In the genomic region with DNA sequence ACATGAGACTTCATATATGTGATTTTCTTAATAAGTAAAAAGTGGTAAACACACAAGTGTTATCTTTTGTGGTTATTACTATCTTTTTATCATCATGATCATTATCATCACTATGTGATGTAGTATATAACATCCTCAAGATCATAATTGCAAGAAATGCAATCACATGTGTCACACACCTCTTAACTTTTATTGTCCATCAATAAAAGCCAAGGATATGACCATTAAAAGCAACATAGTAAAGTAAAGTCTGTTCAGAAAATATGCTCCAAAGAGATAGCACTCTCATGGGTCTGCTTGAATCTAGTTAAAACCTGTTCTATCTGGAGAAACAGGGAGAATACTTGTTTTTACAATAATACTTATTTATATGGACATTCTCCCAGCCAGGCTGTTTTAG, we compare ENCODE assay signal across 32 cellular contexts.
"Had no signal": no experiment of that assay in that cellular context is flagged by ENCODE, and none has a peak within 500 bp of the region (broad histone marks: within the 10 kb centered on the region; RNA-seq: fewer than 3 reads in every experiment).

No MANE protein-coding gene starts in this region.

- H3K27ac ChIP-seq: adrenal gland, ascending aorta, body of pancreas, brain microvascular endothelial cell, breast epithelium, cardiac muscle cell had no signal

- H3K4me1 ChIP-seq: adrenal gland, ascending aorta, body of pancreas, breast epithelium had no signal

- H3K4me3 ChIP-seq: adrenal gland, ascending aorta, body of pancreas, breast epithelium, cardiac muscle cell had no signal

- H3K27me3 ChIP-seq: adrenal gland, ascending aorta, body of pancreas, brain microvascular endothelial cell, breast epithelium, cardiac muscle cell had no signal

- ATAC-seq: activated naive CD4-positive, alpha-beta T cell treated with anti-CD3 and anti-CD28 coated beads, Interleukin-2, amount 50 U/mL, for 72 hours; activated naive CD8-positive, alpha-beta T cell treated with anti-CD3 and anti-CD28 coated beads, Interleukin-2, amount 50 U/mL, for 24 hours; activated T-cell treated with anti-CD3 and anti-CD28 coated beads, Interleukin-2, amount 50 U/mL, for 4 hours; activated T-cell treated with anti-CD3 and anti-CD28 coated beads, Interleukin-2, amount 50 U/mL, for 72 hours; activated T-helper 17 cell treated with anti-CD3 and anti-CD28 coated beads, Interleukin-2, amount 50 U/mL, for 72 hours; body of pancreas had no signal

- H3K36me3 ChIP-seq: adrenal gland, ascending aorta, brain microvascular endothelial cell, breast epithelium, cardiac muscle cell had no signal

- H3K9me3 ChIP-seq: adrenal gland, ascending aorta, body of pancreas, breast epithelium had no signal

- DNase-seq: activated effector memory CD4-positive, alpha-beta T cell treated with anti-CD3 and anti-CD28 coated beads, Interleukin-2, amount 50 U/mL, for 16 hours; activated effector memory CD4-positive, alpha-beta T cell treated with Interleukin-2 at 50 U/mL for 16 hours; activated gamma-delta T cell; activated gamma-delta T cell treated with Interleukin-2 at 50 U/mL for 16 hours; activated naive CD4-positive, alpha-beta T cell; activated naive CD4-positive, alpha-beta T cell treated with anti-CD3 and anti-CD28 coated beads for 36 hours; activated naive CD4-positive, alpha-beta T cell treated with anti-CD3 and anti-CD28 coated beads, Interleukin-2, amount 10 ng/mL, durations not matched to agents 7 days and 5 days; activated naive CD4-positive, alpha-beta T cell treated with anti-CD3 and anti-CD28 coated beads, Interleukin-2, amount 50 U/mL, for 16 hours; activated naive CD4-positive, alpha-beta T cell treated with Interleukin-2 at 50 U/mL for 16 hours; activated naive CD8-positive, alpha-beta T cell treated with anti-CD3 and anti-CD28 coated beads for 36 hours; activated naive CD8-positive, alpha-beta T cell treated with anti-CD3 and anti-CD28 coated beads, Interleukin-2, amount 10 ng/mL, durations not matched to agents 7 days and 5 days; activated naive CD8-positive, alpha-beta T cell treated with anti-CD3 and anti-CD28 coated beads, Interleukin-2, amount 50 U/mL, for 24 hours; activated T-cell treated with anti-CD3 and anti-CD28 coated beads, Interleukin-2, amount 50 U/mL, for 1 hour; activated T-cell treated with anti-CD3 and anti-CD28 coated beads, Interleukin-2, amount 50 U/mL, for 24 hours; activated T-cell treated with anti-CD3 and anti-CD28 coated beads, Interleukin-2, amount 50 U/mL, for 4 hours; activated T-cell treated with anti-CD3 and anti-CD28 coated beads, Interleukin-2, amount 50 U/mL, for 48 hours; activated T-cell treated with anti-CD3 and anti-CD28 coated beads, Interleukin-2, amount 50 U/mL, for 72 hours; adrenal gland; amniotic stem cell; amygdala; anterior cingulate cortex; aorta; body of pancreas; brain microvascular endothelial cell; caudate nucleus; central memory CD4-positive, alpha-beta T cell; cerebellar nuclear complex had no signal
